Comparison of ENCODE assay signal across 8 cellular contexts in the genomic region with DNA sequence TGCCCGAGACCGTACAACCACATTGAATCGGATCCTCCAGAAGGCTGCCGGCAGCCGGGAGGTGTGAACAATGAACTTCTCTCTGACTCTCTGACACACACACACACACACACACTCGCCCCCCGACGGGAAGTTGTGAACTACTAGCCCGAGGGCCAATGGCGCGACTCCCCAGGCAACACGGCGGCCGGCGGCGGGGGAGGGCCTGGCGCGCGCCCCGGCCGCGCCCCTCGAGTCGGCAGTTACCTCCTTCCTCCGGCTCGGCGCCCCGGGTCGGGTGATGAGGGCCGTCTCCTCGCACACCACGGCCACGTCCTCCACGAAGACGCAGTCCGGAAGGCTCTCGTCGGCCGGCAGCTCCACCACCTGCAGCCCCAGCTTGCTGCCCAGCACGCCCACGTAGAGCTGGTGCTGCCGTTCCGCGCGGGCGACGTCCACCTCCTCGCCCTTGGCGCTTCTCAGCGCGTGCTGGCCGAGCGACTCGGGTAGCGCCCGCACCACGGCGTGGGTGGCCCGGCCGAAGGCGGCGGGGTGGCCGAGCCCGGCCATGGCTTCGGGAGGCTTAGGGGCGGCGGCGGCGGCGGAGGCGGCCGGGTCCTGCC. TPM values are rescaled to one million over a fixed set of nuclear protein-coding genes. Genes with fewer than 3 reads are reported as not detected.
DNase-seq lines count a peak whose midpoint lies in the region; ATAC-seq and TF ChIP-seq lines count a peak whose summit lies in the region.

No MANE protein-coding gene starts in this region.

- ATAC-seq in HG02852 (IDR thresholded peaks at IDR 0.05; ENCODE audit: unreplicated experiment) = peak; percentile 55
- ATAC-seq in activated T-helper 17 cell treated with anti-CD3 and anti-CD28 coated beads, Interleukin-2, amount 50 U/mL, for 72 hours (replicated peaks) = peak; percentile 55
- peak; percentile 74 for ATAC-seq in foreskin keratinocyte
- ATAC-seq in upper lobe of left lung (ENCODE audit: low FRiP score in 2 of 2) = peak; percentile 85 to 93

- no peak for TF ChIP-seq POLR2A in upper lobe of left lung (IDR thresholded peaks at IDR 0.05)

- no peaks in the 10 kb centered on the region for H3K9me3 Mint-ChIP-seq in activated T-helper 17 cell treated with anti-CD3 and anti-CD28 coated beads, Interleukin-2, amount 50 U/mL, for 72 hours
- no peaks in the 10 kb centered on the region for H3K9me3 Mint-ChIP-seq in nephron progenitor cell

- TF ChIP-seq EP300 in upper lobe of left lung (IDR thresholded peaks at IDR 0.05) = no peak

- WGBS in upper lobe of left lung, 2 donors = 0% methylated on average over 5 to 54 of the region's 72 CpGs

- H3K27ac ChIP-seq in foreskin keratinocyte = no peak overlapping the region
- H3K27ac ChIP-seq in upper lobe of left lung = peak overlapping the region; percentile 64 to 85 (median 82)

- DNase-seq in activated gamma-delta T cell treated with Interleukin-2 at 50 U/mL for 16 hours (peak; percentile 22), activated gamma-delta T cell (lab: John Stamatoyannopoulos, UW) (no peak), NCI-H2171 (lab: John Stamatoyannopoulos, UW) (peak; percentile 35), foreskin keratinocyte (peak in 1 of 2 donors; percentile 28), nephron progenitor cell (peak; percentile 76), upper lobe of left lung (peak; percentile 69 to 94)

- no peak overlapping the region for H3K27ac Mint-ChIP-seq in activated T-helper 17 cell treated with anti-CD3 and anti-CD28 coated beads, Interleukin-2, amount 50 U/mL, for 72 hours
- H3K27ac Mint-ChIP-seq in nephron progenitor cell = no peak overlapping the region

- peak overlapping the region; percentile 34 for H3K4me3 Mint-ChIP-seq in activated T-helper 17 cell treated with anti-CD3 and anti-CD28 coated beads, Interleukin-2, amount 50 U/mL, for 72 hours
- H3K4me3 Mint-ChIP-seq in nephron progenitor cell = peak overlapping the region; percentile 84

- H3K27me3 ChIP-seq in foreskin keratinocyte = no peaks in the 10 kb centered on the region
- H3K27me3 ChIP-seq in upper lobe of left lung = no peaks in the 10 kb centered on the region

- H3K4me3 ChIP-seq in upper lobe of left lung = peak overlapping the region; percentile 47 to 79 (median 66)

- no peaks in the 10 kb centered on the region for H3K4me1 Mint-ChIP-seq in activated T-helper 17 cell treated with anti-CD3 and anti-CD28 coated beads, Interleukin-2, amount 50 U/mL, for 72 hours
- H3K4me1 Mint-ChIP-seq in nephron progenitor cell = peaks cover 16% of the 10 kb centered on the region

- H3K36me3 Mint-ChIP-seq in activated T-helper 17 cell treated with anti-CD3 and anti-CD28 coated beads, Interleukin-2, amount 50 U/mL, for 72 hours (ENCODE audit: low read depth) = no peaks in the 10 kb centered on the region
- no peaks in the 10 kb centered on the region for H3K36me3 Mint-ChIP-seq in nephron progenitor cell (ENCODE audit: low read depth)

- peaks cover 51% of the 10 kb centered on the region for H3K27me3 Mint-ChIP-seq in activated T-helper 17 cell treated with anti-CD3 and anti-CD28 coated beads, Interleukin-2, amount 50 U/mL, for 72 hours
- peaks cover 15% of the 10 kb centered on the region for H3K27me3 Mint-ChIP-seq in nephron progenitor cell (ENCODE audit: low read depth, poor library complexity)

- H3K36me3 ChIP-seq in upper lobe of left lung = no peaks in the 10 kb centered on the region

- no peaks in the 10 kb centered on the region for H3K9me3 ChIP-seq in upper lobe of left lung

- H3K4me1 ChIP-seq in foreskin keratinocyte (no peaks in the 10 kb centered on the region), upper lobe of left lung (peaks cover 0 to 25% (median 8%) of the 10 kb centered on the region in 4 donors)

- TF ChIP-seq CTCF in foreskin keratinocyte (conservative IDR thresholded peaks at IDR 0.05) (no peak), nephron progenitor cell (IDR thresholded peaks at IDR 0.05) (no peak), upper lobe of left lung (IDR thresholded peaks at IDR 0.05) (peak in 2 of 6 experiments; percentile 15 to 22)

RNA-seq across cellular contexts. Expression of gene DDAH1, which starts 0.4 kb away (rescaled TPM):
- under 1 TPM in 1 of 2 donors, not detected in 1; 0.74 TPM for total RNA-seq in activated T-helper 17 cell treated with anti-CD3 and anti-CD28 coated beads, Interleukin-2, amount 50 U/mL, for 72 hours
- total RNA-seq in foreskin keratinocyte (10.4 and 14.9 TPM in 2 replicates), upper lobe of left lung (10 to 100 TPM; 24.1 to 78.8 (median 52.6) TPM)
- polyA plus RNA-seq in foreskin keratinocyte = 4.4 and 7.1 TPM in 2 replicates
